27 cellular contexts compared by ENCODE assay signal in the genomic region with DNA sequence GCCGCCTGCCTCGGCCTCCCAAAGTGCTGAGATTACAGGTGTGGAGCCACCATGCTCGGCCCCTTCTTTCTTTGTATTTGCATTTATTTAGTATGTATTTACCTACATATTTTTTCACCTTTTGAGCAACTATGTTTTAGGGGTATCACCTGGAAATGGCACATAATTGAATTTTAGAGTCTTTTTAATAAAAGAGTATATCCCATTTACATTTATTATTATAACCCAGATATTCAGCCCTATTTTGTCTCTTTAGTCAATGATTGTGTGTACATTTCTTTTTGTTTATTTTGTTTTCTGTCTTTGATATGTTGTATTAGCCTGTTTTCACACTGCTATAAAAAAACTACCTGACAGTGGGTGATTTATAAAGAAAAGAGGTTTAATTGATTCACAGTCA.
"Had no signal": no experiment of that assay in that cellular context is flagged by ENCODE, and none has a peak within 500 bp of the region (broad histone marks: within the 10 kb centered on the region; RNA-seq: fewer than 3 reads in every experiment).

No MANE protein-coding gene starts in this region.

- H3K27me3 ChIP-seq: suprapubic skin, testis, thyroid gland, tibial artery, tibial nerve, transverse colon, upper lobe of left lung, upper lobe of right lung, uterus, vagina had no signal

- H3K36me3 ChIP-seq: stomach, suprapubic skin, thoracic aorta, thyroid gland, tibial artery, tibial nerve, transverse colon, upper lobe of left lung, upper lobe of right lung, uterus, vagina had no signal

- ATAC-seq: stimulated activated effector memory CD8-positive, alpha-beta T cell treated with anti-CD3 and anti-CD28 coated beads, Interleukin-12 subunit alpha, Interleukin-12 subunit beta, amount 100 ng/mL, for 72 hours; stimulated activated memory B cell treated with anti-CD40 and anti-IgM and Interleukin-4, amounts not matched to agents 10 μg/mL and 1 μg/mL and 100 μg/mL, for 72 hours; stimulated activated naive B cell treated with anti-CD40 and anti-IgM and Interleukin-4, amounts not matched to agents 10 μg/mL and 1 μg/mL and 100 μg/mL, for 72 hours; stimulated activated naive CD8-positive, alpha-beta T cell treated with anti-CD3 and anti-CD28 coated beads, Interleukin-15, amount 100 ng/mL, for 72 hours; stimulated activated naive CD8-positive, alpha-beta T cell treated with anti-CD3 and anti-CD28 coated beads, Interleukin-15, Interleukin-2, amounts not matched to agents 100 U/mL and 50 U/mL, for 24 hours; upper lobe of right lung had no signal

- H3K9me3 ChIP-seq: stomach, suprapubic skin, testis, thoracic aorta, thyroid gland, tibial artery, tibial nerve, transverse colon, upper lobe of left lung, upper lobe of right lung, uterus, vagina had no signal

- DNase-seq: stimulated activated CD4-positive, alpha-beta T cell treated with anti-CD3 and anti-CD28 coated beads, Interleukin-2, amount 100 ng/mL, for 48 hours; stimulated activated CD4-positive, alpha-beta T cell treated with anti-CD3 and anti-CD28 coated beads, Interleukin-4, amount 100 ng/mL, for 1 hour; stimulated activated CD4-positive, alpha-beta T cell treated with anti-CD3 and anti-CD28 coated beads, Interleukin-4, amount 100 ng/mL, for 24 hours; stimulated activated CD4-positive, alpha-beta T cell treated with anti-CD3 and anti-CD28 coated beads, Interleukin-4, amount 100 ng/mL, for 4 hours; stimulated activated CD8-positive, alpha-beta memory T cell treated with anti-CD3 and anti-CD28 coated beads, Interleukin-4, amount 100 ng/mL, for 48 hours; stimulated activated naive B cell treated with anti-CD40 and anti-IgM and Interleukin-4, amounts not matched to agents 10 μg/mL and 1 μg/mL and 100 μg/mL, for 72 hours; stimulated activated naive CD4-positive, alpha-beta T cell; stimulated activated naive CD4-positive, alpha-beta T cell treated with Interleukin-2 at 50 U/mL for 16 hours; stimulated activated naive CD8-positive, alpha-beta T cell treated with anti-CD3 and anti-CD28 coated beads, Interleukin-15, amount 100 ng/mL, for 72 hours; stimulated activated naive CD8-positive, alpha-beta T cell treated with anti-CD3 and anti-CD28 coated beads, Interleukin-15, Interleukin-2, amounts not matched to agents 100 U/mL and 50 U/mL, for 24 hours; stomach; substantia nigra; testis; thyroid gland; tibial artery; transverse colon; trophoblast cell; upper lobe of left lung; upper lobe of right lung; uterus had no signal

- H3K27ac ChIP-seq: stomach, suprapubic skin, testis, thoracic aorta, thyroid gland, tibial artery, tibial nerve, transverse colon, upper lobe of left lung, upper lobe of right lung, vagina had no signal

- FAIRE-seq: urothelium cell line had no signal

- H3K4me1 ChIP-seq: stomach, suprapubic skin, testis, thyroid gland, tibial artery, tibial nerve, transverse colon, upper lobe of left lung, upper lobe of right lung, uterus, vagina had no signal

- H3K4me3 ChIP-seq: stomach, suprapubic skin, testis, thoracic aorta, thyroid gland, tibial artery, tibial nerve, transverse colon, upper lobe of left lung, upper lobe of right lung, uterus, vagina had no signal
